9 cellular contexts compared by ENCODE assay signal in the genomic region with DNA sequence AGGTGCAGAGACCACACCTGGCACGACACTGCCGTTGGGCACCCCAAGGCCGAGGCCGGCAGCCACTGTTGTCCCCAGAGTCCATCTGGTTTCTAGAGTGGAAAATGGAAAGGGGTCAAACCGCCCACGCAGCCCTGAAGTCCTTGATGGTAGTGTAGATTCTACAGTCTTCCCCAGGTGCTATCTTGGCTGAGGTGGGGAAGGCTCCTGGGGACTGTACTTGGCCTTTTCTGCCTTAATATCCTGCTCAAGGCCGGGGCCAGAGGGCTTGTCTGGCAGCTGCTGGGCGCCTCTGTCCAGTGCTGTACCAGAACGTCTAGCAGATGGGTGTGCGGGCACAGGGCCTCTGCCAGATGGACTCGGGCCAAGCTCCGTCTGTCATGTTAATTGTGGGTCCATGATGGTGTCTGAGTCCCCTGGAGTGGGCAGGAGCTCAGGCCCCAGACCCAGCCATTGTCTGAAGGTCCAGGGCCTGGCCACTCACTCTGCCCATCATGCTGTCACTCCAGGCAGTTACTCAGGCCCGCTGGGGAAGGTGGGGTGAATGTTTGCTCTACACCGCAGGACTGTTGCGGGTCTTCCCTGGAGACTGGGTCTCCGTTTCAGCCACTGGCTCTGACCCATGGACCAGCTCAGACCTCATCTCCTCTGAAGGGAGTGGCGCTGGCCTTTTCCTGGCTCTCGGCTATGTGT.
A peak's percentile ranks its signal among the peaks of the same experiment; 100 is the strongest.
DNase-seq lines count a peak whose midpoint lies in the region; ATAC-seq lines count a peak whose summit lies in the region.
"Had no signal": no experiment of that assay in that cellular context is flagged by ENCODE, and none has a peak within 500 bp of the region (broad histone marks: within the 10 kb centered on the region; RNA-seq: fewer than 3 reads in every experiment).

No MANE protein-coding gene starts in this region.

- H3K36me3 Mint-ChIP-seq in activated CD4-positive, alpha-beta T cell treated with anti-CD3 and anti-CD28 coated beads for 36 hours (ENCODE audit: low read depth): peaks cover 9% of the 10 kb centered on the region
- peaks cover 3% of the 10 kb centered on the region for H3K36me3 Mint-ChIP-seq in activated naive CD8-positive, alpha-beta T cell treated with anti-CD3 and anti-CD28 coated beads for 36 hours

- CTCF ChIA-PET in activated CD4-positive, alpha-beta T cell treated with anti-CD3 and anti-CD28 coated beads for 36 hours (lab: Charles Lee): interaction anchor here (0.7 to 1.3 kb wide), 8 partner anchors 9 to 691 kb away, joined by 3 to 4 read pairs (median 3); no protein-coding TSS in a partner anchor

- H3K27ac Mint-ChIP-seq in activated CD4-positive, alpha-beta T cell treated with anti-CD3 and anti-CD28 coated beads for 36 hours: peak overlapping the region; percentile 99
- H3K27ac Mint-ChIP-seq in activated naive CD8-positive, alpha-beta T cell treated with anti-CD3 and anti-CD28 coated beads for 36 hours: peak overlapping the region; percentile 92

- intact Hi-C loops in activated CD4-positive, alpha-beta T cell treated with anti-CD3 and anti-CD28 coated beads for 36 hours (cut with DNase I, micrococcal nuclease): loop anchor here (1.0 to 10.0 kb wide), 19 partner anchors 67 to 893 kb away; partner anchors contain the start of genes PCBP3 (in 2 of the 2) and SLC19A1 (in 1 of the 2)

- no peak for ATAC-seq in activated CD4-positive, alpha-beta T cell treated with anti-CD3 and anti-CD28 coated beads for 36 hours
- ATAC-seq in HG02885 (IDR thresholded peaks at IDR 0.05; ENCODE audit: poor library complexity, unreplicated experiment): no peak

- no peak overlapping the region for H3K4me3 Mint-ChIP-seq in activated CD4-positive, alpha-beta T cell treated with anti-CD3 and anti-CD28 coated beads for 36 hours
- no peak overlapping the region for H3K4me3 Mint-ChIP-seq in activated naive CD8-positive, alpha-beta T cell treated with anti-CD3 and anti-CD28 coated beads for 36 hours

- DNase-seq in activated CD4-positive, alpha-beta T cell treated with anti-CD3 and anti-CD28 coated beads for 36 hours: peak; percentile 36
- no peak for DNase-seq in activated CD4-positive, alpha-beta T cell treated with anti-CD3 and anti-CD28 coated beads for 1 hour
- DNase-seq in NCI-H524 (lab: John Stamatoyannopoulos, UW): peak; percentile 66 to 86
- DNase-seq in activated naive CD8-positive, alpha-beta T cell treated with anti-CD3 and anti-CD28 coated beads for 36 hours: no peak
- DNase-seq in retina: peak; percentile 58
- DNase-seq in NCI-H1694 (lab: John Stamatoyannopoulos, UW): no peak
- no peak for DNase-seq in amygdala (lab: John Stamatoyannopoulos, UW)
- DNase-seq: dermis blood vessel endothelial cell had no signal

- POLR2A ChIA-PET in activated CD4-positive, alpha-beta T cell treated with anti-CD3 and anti-CD28 coated beads for 36 hours (lab: Charles Lee): interaction anchor here (0.8 to 1.6 kb wide), 3 partner anchors 174 to 276 kb away, joined by 3 to 6 read pairs (median 3); no protein-coding TSS in a partner anchor

- peaks cover 51% of the 10 kb centered on the region for H3K4me1 Mint-ChIP-seq in activated CD4-positive, alpha-beta T cell treated with anti-CD3 and anti-CD28 coated beads for 36 hours
- H3K4me1 Mint-ChIP-seq in activated naive CD8-positive, alpha-beta T cell treated with anti-CD3 and anti-CD28 coated beads for 36 hours: peaks cover 28% of the 10 kb centered on the region

- H3K9me3 Mint-ChIP-seq in activated CD4-positive, alpha-beta T cell treated with anti-CD3 and anti-CD28 coated beads for 36 hours (ENCODE audit: low read depth): no peaks in the 10 kb centered on the region
- H3K9me3 Mint-ChIP-seq in activated naive CD8-positive, alpha-beta T cell treated with anti-CD3 and anti-CD28 coated beads for 36 hours: no peaks in the 10 kb centered on the region

- H3K27me3 Mint-ChIP-seq in activated CD4-positive, alpha-beta T cell treated with anti-CD3 and anti-CD28 coated beads for 36 hours: peaks cover 2% of the 10 kb centered on the region
- H3K27me3 Mint-ChIP-seq in activated naive CD8-positive, alpha-beta T cell treated with anti-CD3 and anti-CD28 coated beads for 36 hours: peaks cover 6% of the 10 kb centered on the region

Comparison
In these comparisons a context has a peak if more than half of its experiments do, and no peak if none do; other contexts are left out.
1. DNase-seq: peak in activated CD4-positive, alpha-beta T cell treated with anti-CD3 and anti-CD28 coated beads for 36 hours (single experiment), NCI-H524 (2 of 2) and retina (single experiment); none in activated CD4-positive, alpha-beta T cell treated with anti-CD3 and anti-CD28 coated beads for 1 hour (single experiment), activated naive CD8-positive, alpha-beta T cell treated with anti-CD3 and anti-CD28 coated beads for 36 hours (single experiment), NCI-H1694 (single experiment) and amygdala (0 of 56).